8 cellular contexts compared by ENCODE assay signal in genomic region chr3:43690400-43691119, GRCh38. TPM values are rescaled to one million over a fixed set of nuclear protein-coding genes. Genes with fewer than 3 reads are reported as not detected.
DNase-seq lines count a peak whose midpoint lies in the region; ATAC-seq, FAIRE-seq and TF ChIP-seq lines count a peak whose summit lies in the region.

TSS of gene ABHD5 (plus strand) at chr3:43690938. CDS start at chr3:43690993, 55 bp downstream.

- no TSS peak for BruUV-seq in HepG2 (replicated peaks; lab: Mats Ljungman, UMichigan)

- peaks cover 7% of the 10 kb centered on the region for H3K36me3 Mint-ChIP-seq in dendritic cell treated with granulocyte-macrophage colony-stimulating factor and Interleukin-4, amounts not matched to agents 40 ng/mL and 50 ng/mL, for 4 days (ENCODE audit: low read depth)

- H3K27ac ChIP-seq in HepG2 (ENCODE audit: extremely low read length, insufficient read depth, low read length) = peak within 1 kb of the TSS; percentile 86

- H3K27ac Mint-ChIP-seq in dendritic cell treated with granulocyte-macrophage colony-stimulating factor and Interleukin-4, amounts not matched to agents 40 ng/mL and 50 ng/mL, for 4 days = peak within 1 kb of the TSS; percentile 92

- H3K36me3 ChIP-seq in HepG2 (replicated peaks in 1 of 2; ENCODE audit: control insufficient read depth in 1 of 2, insufficient read depth in 2 of 2, low read length in 2 of 2) = no peaks in the 10 kb centered on the region

- peak within 1 kb of the TSS; percentile 94 for H2AFZ ChIP-seq in HepG2 (ENCODE audit: low read length)

- H3K4me1 Mint-ChIP-seq in dendritic cell treated with granulocyte-macrophage colony-stimulating factor and Interleukin-4, amounts not matched to agents 40 ng/mL and 50 ng/mL, for 4 days (ENCODE audit: low read depth) = peaks cover 31% of the 10 kb centered on the region

- ATAC-seq in HG03460 (IDR thresholded peaks at IDR 0.05; ENCODE audit: unreplicated experiment) = peak; percentile 78
- ATAC-seq in HepG2 = peak; percentile 95

- no peaks in the 10 kb centered on the region; the same call in 1 of the 2 replicates for H4K20me1 ChIP-seq in HepG2 (ENCODE audit: insufficient read depth, low read length)

- no peaks in the 10 kb centered on the region for H3K9me3 Mint-ChIP-seq in dendritic cell treated with granulocyte-macrophage colony-stimulating factor and Interleukin-4, amounts not matched to agents 40 ng/mL and 50 ng/mL, for 4 days

- DNase-seq in C1 segment of cervical spinal cord (lab: John Stamatoyannopoulos, UW) (peak; percentile 47 to 94 (median 84)), GM19240 (ENCODE audit: insufficient read length, low spot score) (peak; percentile 73), NCI-H748 (lab: John Stamatoyannopoulos, UW; ENCODE audit: unreplicated experiment) (peak; percentile 94), HepG2 (ENCODE audit: low spot score) (peak; percentile 81)
- peak; percentile 81 to 87 for DNase-seq in activated CD4-positive, alpha-beta T cell treated with anti-CD3 and anti-CD28 coated beads, Interleukin-2, amount 50 U/mL, for 24 hours (ENCODE audit: low read depth in 1 of 2, low spot score in 1 of 2)
- DNase-seq in stimulated activated CD4-positive, alpha-beta T cell treated with anti-CD3 and anti-CD28 coated beads, Interleukin-4, amount 100 ng/mL, for 1 hour = peak; percentile 91

- peaks cover 30% of the 10 kb centered on the region for H3K4me1 ChIP-seq in HepG2 (ENCODE audit: insufficient read depth, low read length)

- H3K4me3 Mint-ChIP-seq in dendritic cell treated with granulocyte-macrophage colony-stimulating factor and Interleukin-4, amounts not matched to agents 40 ng/mL and 50 ng/mL, for 4 days = peak within 1 kb of the TSS; percentile 93

- no peaks in the 10 kb centered on the region for H3K9me3 ChIP-seq in HepG2 (ENCODE audit: low read length)

- intact Hi-C loops in dendritic cell treated with granulocyte-macrophage colony-stimulating factor and Interleukin-4, amounts not matched to agents 40 ng/mL and 50 ng/mL, for 4 days (cut with micrococcal nuclease) = loop anchor here (1.0 to 5.0 kb wide), 2 partner anchors 68 to 77 kb away; partner anchors contain the start of gene ANO10
- intact Hi-C loops in HepG2 (cut with micrococcal nuclease; ENCODE audit: unreplicated experiment) = loop anchor here (1.0 to 2.0 kb wide), 3 partner anchors 68 to 146 kb away; partner anchors contain the start of gene ANO10

- H3K9ac ChIP-seq in HepG2 (ENCODE audit: insufficient read depth, low read depth, low read length) = peak within 1 kb of the TSS; percentile 85

- 12% methylated on average over 34 of the region's 71 CpGs for WGBS in HepG2 (ENCODE audit: low lambda C conversion rate)

- H3K4me3 ChIP-seq in HepG2 (replicated peaks in 1 of 3; ENCODE audit: insufficient read depth in 1 of 3, low read depth in 2 of 3, low read length in 3 of 3) = peak within 1 kb of the TSS; percentile 75 to 87 (median 82)

- in situ Hi-C loops in HepG2 (cut with HindIII; ENCODE audit: extremely low pct_ligation_motif_present, low pct_unique_long_range_greater_than_20kb) = no loop called here

- H3K79me2 ChIP-seq in HepG2 (ENCODE audit: insufficient read depth, low read length) = peaks cover 12% of the 10 kb centered on the region

- peaks cover 8% of the 10 kb centered on the region for H3K27me3 Mint-ChIP-seq in dendritic cell treated with granulocyte-macrophage colony-stimulating factor and Interleukin-4, amounts not matched to agents 40 ng/mL and 50 ng/mL, for 4 days

- CTCF ChIA-PET in HepG2 (lab: Yijun Ruan, JAX; ENCODE audit: low intra/inter-chr PET ratio, low total read pairs) = interaction anchor here (0.6 kb wide), 1 partner anchor 69 kb away, joined by 3 read pairs; no protein-coding TSS in a partner anchor

- peak; percentile 58 for TF ChIP-seq CTCF in HepG2 (CRISPR knock-in tag; IDR thresholded peaks at IDR 0.05)

- peak; percentile 97 to 98 for TF ChIP-seq POLR2A in HepG2 (IDR thresholded peaks at IDR 0.05; ENCODE audit: insufficient read depth in 1 of 2, low read depth in 2 of 2, low read length in 2 of 2)

- peak; percentile 81 for TF ChIP-seq RAD21 in HepG2 (CRISPR knock-in tag; IDR thresholded peaks at IDR 0.05)

- POLR2A ChIA-PET in HepG2 (lab: Yijun Ruan, JAX) = interaction anchor here (2.2 kb wide), 1 partner anchor 16 kb away, joined by 8 read pairs; no protein-coding TSS in a partner anchor

- FAIRE-seq in HepG2 (lab: Jason Lieb, UNC) = no peak

- H3K4me2 ChIP-seq in HepG2 (ENCODE audit: low read depth, low read length) = peak within 1 kb of the TSS; percentile 93

- 0 out of 4 replicates have a peak, but pooled peaks of 1 of the 2 experiments have one; percentile 14 for TF ChIP-seq EP300 in HepG2 (IDR thresholded peaks at IDR 0.05; ENCODE audit: low read depth in 2 of 2, low read length in 2 of 2)
- peak; percentile 44; the same call in 1 of the 2 replicates for TF ChIP-seq EP300 in HepG2 (CRISPR knock-in tag; IDR thresholded peaks at IDR 0.05; ENCODE audit: borderline replicate concordance)

- H3K27me3 ChIP-seq in HepG2 (ENCODE audit: control insufficient read depth in 1 of 2, insufficient read depth in 2 of 2, low read length in 2 of 2) = no peaks in the 10 kb centered on the region

TF ChIP-seq in HepG2, 621 proteins besides CTCF, POLR2A, EP300 and RAD21 (continues in another document):
- TF ChIP-seq ZNF619 (CRISPR knock-in tag; IDR thresholded peaks at IDR 0.05) (no peak), FOXM1 (CRISPR knock-in tag; IDR thresholded peaks at IDR 0.05) (no peak), HMG20A (CRISPR knock-in tag; IDR thresholded peaks at IDR 0.05; ENCODE audit: borderline replicate concordance) (no peak), NONO (IDR thresholded peaks at IDR 0.05) (no peak), NONO (CRISPR knock-in tag; conservative IDR thresholded peaks at IDR 0.05) (peak; percentile 91), ZNF784 (CRISPR knock-in tag; IDR thresholded peaks at IDR 0.05; ENCODE audit: borderline replicate concordance) (peak; percentile 75; the same call in 1 of the 2 replicates), ZNF547 (CRISPR knock-in tag; IDR thresholded peaks at IDR 0.05) (peak; percentile 85)

RNA-seq across cellular contexts. Expression of gene ABHD5, which starts in this region (rescaled TPM):
- 13.3 and 16.8 TPM in 2 replicates for total RNA-seq in HepG2 (2016; rRNA removed; fragmentation: Illumina TruSeq; extraction: Trizol)
- total RNA-seq in HepG2 (2016; cell fraction: cytosol; rRNA removed; fragmentation: Illumina TruSeq; extraction: Trizol; ENCODE audit: low read depth) = 4.2 and 4.3 TPM in 2 replicates
- 11.4 and 15.4 TPM in 2 replicates for total RNA-seq in HepG2 (2016; cell fraction: insoluble cytoplasmic fraction; rRNA removed; fragmentation: Illumina TruSeq; extraction: Trizol)
- total RNA-seq in HepG2 (2016; cell fraction: membrane; rRNA removed; fragmentation: Illumina TruSeq; extraction: Trizol) = 8.2 and 11.1 TPM in 2 replicates
- 10.2 and 10.6 TPM in 2 replicates for total RNA-seq in HepG2 (2016; cell fraction: nucleus; rRNA removed; fragmentation: Illumina TruSeq; extraction: Trizol)
- 4.1 and 4.5 TPM in 2 replicates for polyA plus RNA-seq in HepG2 (2011; rRNA removed)
- 2.6 and 4.9 TPM in 2 replicates for polyA plus RNA-seq in HepG2 (2011; cell fraction: cytosol; rRNA removed)
- 3.1 and 3.5 TPM in 2 replicates for polyA plus RNA-seq in HepG2 (2011; cell fraction: nucleus; rRNA removed)
- polyA plus RNA-seq in HepG2 (2012) = 5.6 TPM in 2 replicates
- polyA plus RNA-seq in HepG2 (2016; cell fraction: cytosol; fragmentation: Illumina TruSeq; extraction: Trizol; ENCODE audit: low read depth) = 3.8 and 4.0 TPM in 2 replicates
- polyA plus RNA-seq in HepG2 (2016; cell fraction: insoluble cytoplasmic fraction; fragmentation: Illumina TruSeq; extraction: Trizol; ENCODE audit: low read depth) = 10.3 and 14.1 TPM in 2 replicates
- polyA plus RNA-seq in HepG2 (2016; cell fraction: membrane; fragmentation: Illumina TruSeq; extraction: Trizol; ENCODE audit: low read depth) = 6.9 and 7.1 TPM in 2 replicates
- 8.4 and 9.7 TPM in 2 replicates for polyA plus RNA-seq in HepG2 (2016; cell fraction: nucleus; fragmentation: Illumina TruSeq; extraction: Trizol; ENCODE audit: insufficient read depth, low read depth)
- 4.4 and 33.3 TPM in 2 replicates for polyA minus RNA-seq in HepG2 (2011; rRNA and poly(A)+ RNA removed; ENCODE audit: low replicate concordance)
- 3.1 and 3.7 TPM in 2 replicates for polyA minus RNA-seq in HepG2 (2011; cell fraction: cytosol; rRNA and poly(A)+ RNA removed)
- 18.7 and 20.1 TPM in 2 replicates for polyA minus RNA-seq in HepG2 (2011; cell fraction: nucleus; rRNA and poly(A)+ RNA removed)

Comparison
In these comparisons a context has a peak if more than half of its experiments do, and no peak if none do; other contexts are left out.
1. Peak in every context shown above with its lines: DNase-seq, ATAC-seq, H3K4me3 ChIP-seq and H3K27ac ChIP-seq.